19 cellular contexts compared by ENCODE assay signal in genomic region chr22:37245740-37246139, GRCh38. TPM values are rescaled to one million over a fixed set of nuclear protein-coding genes. Genes with fewer than 3 reads are reported as not detected.
A peak's percentile ranks its signal among the peaks of the same experiment; 100 is the strongest.
DNase-seq lines count a peak whose midpoint lies in the region; ATAC-seq and TF ChIP-seq lines count a peak whose summit lies in the region.
"Had no signal": no experiment of that assay in that cellular context is flagged by ENCODE, and none has a peak within 500 bp of the region (broad histone marks: within the 10 kb centered on the region; RNA-seq: fewer than 3 reads in every experiment).

No MANE protein-coding gene starts in this region.

- no peak overlapping the region for H2AFZ ChIP-seq in SU-DHL-6 (ENCODE audit: low read depth, low read length, severe bottlenecking)

- peak overlapping the region in 6 of 8 donors; percentile 4 to 94 (median 88) for H3K4me3 Mint-ChIP-seq in naive B cell

- no peak for DNase-seq in naive B cell
- DNase-seq: activated CD4-positive, alpha-beta memory T cell treated with anti-CD3 and anti-CD28 coated beads, Interleukin-2, amount 10 ng/mL, durations not matched to agents 7 days and 5 days; activated naive CD4-positive, alpha-beta T cell treated with Interleukin-2 at 50 U/mL for 16 hours; caudate nucleus; left cardiac atrium; mesenchymal stem cell; T-helper 9 cell had no signal

- no peaks in the 10 kb centered on the region for H3K27me3 Mint-ChIP-seq in naive B cell
- H3K27me3 Mint-ChIP-seq: activated CD4-positive, alpha-beta memory T cell treated with anti-CD3 and anti-CD28 coated beads, Interleukin-2, amount 10 ng/mL, durations not matched to agents 7 days and 5 days had no signal

- no peaks in the 10 kb centered on the region for H3K9me2 ChIP-seq in DOHH2 (replicated peaks; ENCODE audit: control insufficient read depth, low read length)
- no peaks in the 10 kb centered on the region for H3K9me2 ChIP-seq in SU-DHL-6 (replicated peaks; ENCODE audit: insufficient read depth, low read length)

- H3K9me3 Mint-ChIP-seq in naive B cell: no peaks in the 10 kb centered on the region
- H3K9me3 Mint-ChIP-seq: activated CD4-positive, alpha-beta memory T cell treated with anti-CD3 and anti-CD28 coated beads, Interleukin-2, amount 10 ng/mL, durations not matched to agents 7 days and 5 days had no signal

- peak overlapping the region; percentile 92 to 99 (median 98) for H3K27ac Mint-ChIP-seq in naive B cell

- H4K20me1 ChIP-seq in BLaER1 (peaks cover 16% of the 10 kb centered on the region), DOHH2 (ENCODE audit: control insufficient read depth, insufficient read depth, low read depth, low read length) (no peaks in the 10 kb centered on the region), SU-DHL-6 (ENCODE audit: low read depth, low read length) (no peaks in the 10 kb centered on the region)

- H3K27me3 ChIP-seq in BLaER1 (no peaks in the 10 kb centered on the region), DOHH2 (ENCODE audit: control insufficient read depth, low read length) (no peaks in the 10 kb centered on the region), SU-DHL-6 (ENCODE audit: low read length) (no peaks in the 10 kb centered on the region)
- H3K27me3 ChIP-seq: ascending aorta, ovary had no signal

- ATAC-seq in naive B cell (ENCODE audit: low read depth in 2 of 2): no peak
- no peak for ATAC-seq in HG02840 (IDR thresholded peaks at IDR 0.05; ENCODE audit: low FRiP score, unreplicated experiment)
- ATAC-seq in GM21390 (IDR thresholded peaks at IDR 0.05; ENCODE audit: unreplicated experiment): no peak
- no peak for ATAC-seq in GM18519 (IDR thresholded peaks at IDR 0.05; ENCODE audit: low FRiP score, unreplicated experiment)
- ATAC-seq: HCT116, left cardiac atrium, right cardiac atrium, SK-N-SH treated with all-trans-retinoic acid at 6 μM for 48 hours had no signal

- H3F3A ChIP-seq in DOHH2 (ENCODE audit: control insufficient read depth, insufficient read depth) (peaks cover 18% of the 10 kb centered on the region), SU-DHL-6 (ENCODE audit: insufficient read depth) (peaks cover 32% of the 10 kb centered on the region)

- H3K27ac ChIP-seq in BLaER1 (peak overlapping the region; percentile 90), DOHH2 (ENCODE audit: low read depth, low read length) (peak overlapping the region; percentile 93), SU-DHL-6 (ENCODE audit: low read depth, low read length) (peak overlapping the region; percentile 95)
- H3K27ac ChIP-seq: ascending aorta, ovary had no signal

- H3K9ac ChIP-seq in BLaER1 (peak overlapping the region; percentile 48; the same call in 1 of the 2 replicates), SU-DHL-6 (ENCODE audit: low read length) (no peak overlapping the region)

- H3K4me3 ChIP-seq in BLaER1 (no peak overlapping the region), DOHH2 (ENCODE audit: low read length) (peak overlapping the region; percentile 23; the same call in 1 of the 2 replicates), SU-DHL-6 (ENCODE audit: insufficient read depth, low read length, poor library complexity, severe bottlenecking) (no peak overlapping the region)
- H3K4me3 ChIP-seq: ascending aorta, ovary had no signal

- TF ChIP-seq CTCF in DOHH2 (IDR thresholded peaks at IDR 0.05; ENCODE audit: low read depth, low read length, poor library complexity, severe bottlenecking) (no peak), SU-DHL-6 (IDR thresholded peaks at IDR 0.05; ENCODE audit: insufficient read depth, low read length, poor library complexity, severe bottlenecking) (no peak)

- peaks cover 32% of the 10 kb centered on the region for H3K79me2 ChIP-seq in DOHH2 (ENCODE audit: control insufficient read depth, low read length)
- H3K79me2 ChIP-seq in SU-DHL-6 (ENCODE audit: insufficient read depth, low read length): peaks cover 28% of the 10 kb centered on the region

- H3K4me1 Mint-ChIP-seq in naive B cell: peaks cover 51 to 70% (median 51%) of the 10 kb centered on the region in 3 donors

- H3K4me2 ChIP-seq in BLaER1 (peak overlapping the region; percentile 100), DOHH2 (ENCODE audit: low read length) (peak overlapping the region; percentile 83), SU-DHL-6 (ENCODE audit: low read depth, low read length, poor library complexity, severe bottlenecking) (peak overlapping the region; percentile 75)

- no peaks in the 10 kb centered on the region for H3K9me3 ChIP-seq in BLaER1
- no peaks in the 10 kb centered on the region for H3K9me3 ChIP-seq in DOHH2 (ENCODE audit: control insufficient read depth, insufficient read depth, low read length)
- H3K9me3 ChIP-seq in SU-DHL-6 (ENCODE audit: insufficient read depth, low read length): no peaks in the 10 kb centered on the region
- H3K9me3 ChIP-seq: ascending aorta, ovary had no signal

- H3K4me1 ChIP-seq in BLaER1: peaks cover 49% of the 10 kb centered on the region
- H3K4me1 ChIP-seq in DOHH2 (ENCODE audit: control insufficient read depth, low read length): peaks cover 68% of the 10 kb centered on the region
- H3K4me1 ChIP-seq: ascending aorta had no signal

- H3K36me3 Mint-ChIP-seq in naive B cell: peaks cover 1 to 2% of the 10 kb centered on the region in 2 donors

- H3K36me3 ChIP-seq in BLaER1: peaks cover 11% of the 10 kb centered on the region
- H3K36me3 ChIP-seq in DOHH2 (ENCODE audit: control insufficient read depth, low read length): peaks cover 24% of the 10 kb centered on the region
- H3K36me3 ChIP-seq in SU-DHL-6 (ENCODE audit: low read length): no peaks in the 10 kb centered on the region
- H3K36me3 ChIP-seq: ascending aorta, ovary had no signal

RNA-seq across cellular contexts. Expression of gene RAC2, which starts 1.7 kb away (rescaled TPM):
- polyA plus RNA-seq in naive B cell (ENCODE audit: low read depth in 6 of 6): 100 to 1,000 TPM; 671 to 842 (median 780) TPM

RNA-seq across cellular contexts. Expression of gene SSTR3, which starts 33.5 kb away (rescaled TPM):
- polyA plus RNA-seq in naive B cell (ENCODE audit: low read depth in 6 of 6): under 1 TPM in 5 of 6 donors, not detected in 1; 0.08 to 0.63 (median 0.45) TPM
- polyA plus RNA-seq: endothelial cell of umbilical vein, right cardiac atrium had no signal

RNA-seq across cellular contexts. Expression of gene CYTH4, which starts 36.6 kb away (rescaled TPM):
- polyA plus RNA-seq in naive B cell (ENCODE audit: low read depth in 6 of 6): 10 to 100 TPM; 29.3 to 74.9 (median 46.1) TPM

RNA-seq across cellular contexts. Expression of gene C1QTNF6, which starts 57.7 kb away (rescaled TPM):
- 1 to 10 TPM in 5 of 6 donors, not detected in 1; 1.1 to 2.0 (median 1.5) TPM for polyA plus RNA-seq in naive B cell (ENCODE audit: low read depth in 6 of 6)
